In the genomic region with DNA sequence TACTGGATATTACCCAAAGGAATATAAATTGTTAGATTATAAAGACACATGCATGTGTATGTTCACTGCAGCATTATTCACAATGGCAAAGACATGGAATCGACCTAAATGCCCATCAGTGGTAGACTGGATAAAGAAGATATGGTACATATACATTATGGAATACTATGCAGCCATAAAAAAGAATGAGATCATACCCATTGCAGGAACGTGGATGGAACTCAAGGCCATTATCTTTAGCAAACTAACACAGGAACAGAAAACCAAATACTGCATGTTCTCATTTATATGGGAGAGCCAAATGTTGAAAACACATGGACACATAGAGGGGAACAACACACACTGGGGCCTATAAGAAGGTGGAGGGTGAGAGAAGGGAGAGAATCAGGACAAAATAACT, we compare ENCODE assay signal across 7 cellular contexts. TPM values are rescaled to one million over a fixed set of nuclear protein-coding genes. Genes with fewer than 3 reads are reported as not detected.
"Had no signal": no experiment of that assay in that cellular context is flagged by ENCODE, and none has a peak within 500 bp of the region (broad histone marks: within the 10 kb centered on the region; RNA-seq: fewer than 3 reads in every experiment).

No MANE protein-coding gene starts in this region.

RNA-seq across cellular contexts. Expression of gene C1orf185, which starts 35.7 kb away (rescaled TPM):
- total RNA-seq: GM23248, GM23338, H1, H4, H7, H9, HFFc6 had no signal
- polyA plus RNA-seq: GM23248, GM23338, H1 had no signal
